Comparison of ENCODE assay signal across 6 cellular contexts in the genomic region with DNA sequence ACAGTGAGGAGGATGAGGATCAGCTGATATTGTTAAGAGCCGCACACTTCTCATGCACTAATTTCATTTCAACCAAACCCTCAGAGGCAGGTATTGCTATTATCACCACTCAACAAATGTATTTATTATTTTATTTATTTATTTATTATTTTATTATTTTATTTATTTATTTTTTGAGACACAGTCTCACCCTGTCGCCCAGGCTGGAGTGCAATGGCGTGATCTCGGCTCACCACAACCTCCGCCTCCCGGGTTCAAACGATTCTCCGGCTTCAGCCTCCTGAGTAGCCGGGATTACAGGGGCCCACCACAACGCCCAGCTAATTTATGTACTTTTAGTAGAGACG. TPM values are rescaled to one million over a fixed set of nuclear protein-coding genes. Genes with fewer than 3 reads are reported as not detected.
DNase-seq lines count a peak whose midpoint lies in the region; ATAC-seq and TF ChIP-seq lines count a peak whose summit lies in the region.
"Not testable (repeated sequence)": the region's sequence is repeated elsewhere in the genome, so short reads cannot be mapped to it uniquely, and the experiment has no call there.

No MANE protein-coding gene starts in this region.

- peak overlapping the region; percentile 81 for H2AFZ ChIP-seq in IMR-90 (replicated peaks; ENCODE audit: low read length, poor library complexity)

- H4K20me1 ChIP-seq in IMR-90 (ENCODE audit: insufficient read depth, low read length): peaks cover 69% of the 10 kb centered on the region

- intact Hi-C loops in IMR-90 (cut with micrococcal nuclease): loop anchor here (5.0 kb wide), 1 partner anchor 130 kb away; no protein-coding TSS in a partner anchor
- intact Hi-C loops in left lung (cut with DNase I): not testable (repeated sequence)
- intact Hi-C loops in gastrocnemius medialis (cut with DNase I; ENCODE audit: low total_unique reads): loop anchor here (5.0 kb wide), 4 partner anchors 50 to 480 kb away; partner anchors contain the start of gene GCAT

- H3K27me3 ChIP-seq in IMR-90 (ENCODE audit: control insufficient read depth, insufficient read depth, low read length); effector memory CD4-positive, alpha-beta T cell (replicated peaks; ENCODE audit: control insufficient read depth, insufficient read depth, low read length, poor library complexity, severe bottlenecking); left lung; gastrocnemius medialis: not testable (repeated sequence)

- POLR2A ChIA-PET in IMR-90 (lab: Charles Lee; ENCODE audit: unreplicated experiment): interaction anchor here (0.6 to 2.8 kb wide), 4 partner anchors 19 to 165 kb away, joined by 4 to 14 read pairs (median 6); partner anchors contain the start of genes GGA1, PDXP and SH3BP1

- WGBS in IMR-90 (ENCODE audit: extremely low coverage in 2 of 2, insufficient read length in 1 of 2), 2 experiments: 50% methylated on average over 1 of the region's 11 CpGs; no CpG with 5 or more reads in 1 of the 2 experiments

- peak overlapping the region; percentile 83 for H3K4me3 Mint-ChIP-seq in activated CD8-positive, alpha-beta memory T cell treated with anti-CD3 and anti-CD28 coated beads, Interleukin-2, amount 10 ng/mL, durations not matched to agents 7 days and 5 days

- peak overlapping the region in 1 of 2 experiments; percentile 36; a peak in 1 of 4 replicates for H4K8ac ChIP-seq in IMR-90 (ENCODE audit: low read depth in 2 of 2, low read length in 2 of 2)

- H2AK9ac ChIP-seq in IMR-90 (replicated peaks; ENCODE audit: low read depth, low read length, poor library complexity): peak overlapping the region; percentile 98

- not testable (repeated sequence) for BruUV-seq in IMR-90 (replicated peaks; lab: Mats Ljungman, UMichigan)

- not testable (repeated sequence) for H3K9me1 ChIP-seq in IMR-90 (ENCODE audit: insufficient read depth, low read length)

- H3K4me2 ChIP-seq in IMR-90 (ENCODE audit: low read depth, low read length): peak overlapping the region; percentile 97

- H3K79me1 ChIP-seq in IMR-90 (ENCODE audit: low read depth in 1 of 2, low read length in 2 of 2): peaks cover 12 to 58% of the 10 kb centered on the region in 2 experiments; a peak in 3 of 4 replicates

- 0 out of 3 replicates have a peak overlapping the region, but pooled peaks have one; percentile 7 for H2BK15ac ChIP-seq in IMR-90 (ENCODE audit: low read depth, low read length)

- TF ChIP-seq CTCF in AG09309 (IDR thresholded peaks at IDR 0.05; ENCODE audit: control insufficient read depth, insufficient read depth, low read depth, low read length, missing control alignments); IMR-90 (conservative IDR thresholded peaks at IDR 0.05; ENCODE audit: low read depth, low read length); left lung (IDR thresholded peaks at IDR 0.05); gastrocnemius medialis (IDR thresholded peaks at IDR 0.05 in 4 of 5, conservative IDR thresholded peaks at IDR 0.05 in 1 of 5): not testable (repeated sequence)

- dilution Hi-C loops in IMR-90 (cut with HindIII; ENCODE audit: low sequenced_read_pairs, unreplicated experiment): not testable (repeated sequence)

- peak overlapping the region; percentile 24; the same call in 1 of the 2 replicates for H4K91ac ChIP-seq in IMR-90 (ENCODE audit: insufficient read depth, low read depth, low read length)

- H2AK5ac ChIP-seq in IMR-90 (ENCODE audit: low read depth, low read length): peak overlapping the region; percentile 61; the same call in 1 of the 2 replicates

- not testable (repeated sequence) for H4K5ac ChIP-seq in IMR-90 (ENCODE audit: low read depth, low read length)

- H3K9ac ChIP-seq in IMR-90 (ENCODE audit: low read depth, low read length): peak overlapping the region; percentile 85

- peak overlapping the region; percentile 84 for H3K27ac ChIP-seq in IMR-90 (ENCODE audit: insufficient read depth, low read length)
- peak overlapping the region; percentile 98 for H3K27ac ChIP-seq in effector memory CD4-positive, alpha-beta T cell (ENCODE audit: insufficient read depth, low read length, poor library complexity, severe bottlenecking)
- H3K27ac ChIP-seq in left lung: peak overlapping the region; percentile 90 to 94
- peak overlapping the region; percentile 88 to 95 (median 91) for H3K27ac ChIP-seq in gastrocnemius medialis

- peak overlapping the region; percentile 84 for H3K56ac ChIP-seq in IMR-90 (ENCODE audit: extremely low read depth, insufficient read depth, low read length)

- H3K36me3 Mint-ChIP-seq in activated CD8-positive, alpha-beta memory T cell treated with anti-CD3 and anti-CD28 coated beads, Interleukin-2, amount 10 ng/mL, durations not matched to agents 7 days and 5 days: peaks cover 20% of the 10 kb centered on the region

- H2BK5ac ChIP-seq in IMR-90 (ENCODE audit: low read depth, low read length, poor library complexity, severe bottlenecking): peak overlapping the region; percentile 87

- not testable (repeated sequence) for H3K9me3 Mint-ChIP-seq in activated CD8-positive, alpha-beta memory T cell treated with anti-CD3 and anti-CD28 coated beads, Interleukin-2, amount 10 ng/mL, durations not matched to agents 7 days and 5 days (ENCODE audit: low read depth)

- H3K9me3 ChIP-seq in IMR-90 (ENCODE audit: control insufficient read depth, insufficient read depth, low read length); effector memory CD4-positive, alpha-beta T cell (ENCODE audit: control insufficient read depth, low read length); left lung; gastrocnemius medialis: not testable (repeated sequence)

- H3K27ac Mint-ChIP-seq in activated CD8-positive, alpha-beta memory T cell treated with anti-CD3 and anti-CD28 coated beads, Interleukin-2, amount 10 ng/mL, durations not matched to agents 7 days and 5 days: peak overlapping the region; percentile 97

- H2BK120ac ChIP-seq in IMR-90 (ENCODE audit: low read depth, low read length): not testable (repeated sequence)

- not testable (repeated sequence) for DNase-seq in AG09309 (ENCODE audit: low read depth); IMR-90; activated CD8-positive, alpha-beta memory T cell treated with anti-CD3 and anti-CD28 coated beads, Interleukin-2, amount 10 ng/mL, durations not matched to agents 7 days and 5 days; effector memory CD4-positive, alpha-beta T cell; left lung; gastrocnemius medialis

- TF ChIP-seq RAD21 in IMR-90 (IDR thresholded peaks at IDR 0.05; ENCODE audit: low read length): not testable (repeated sequence)

- peaks cover 28% of the 10 kb centered on the region for H3K36me3 ChIP-seq in IMR-90 (ENCODE audit: control insufficient read depth, insufficient read depth, low read length)
- not testable (repeated sequence) for H3K36me3 ChIP-seq in effector memory CD4-positive, alpha-beta T cell (ENCODE audit: control insufficient read depth, insufficient read depth, low read length)
- H3K36me3 ChIP-seq in left lung: peaks cover 0 to 26% of the 10 kb centered on the region in 2 donors
- H3K36me3 ChIP-seq in gastrocnemius medialis: peaks cover 0 to 27% of the 10 kb centered on the region in 2 donors

- H3K4me3 ChIP-seq in AG09309 (ENCODE audit: control insufficient read depth, low read depth, low read length): peak overlapping the region; percentile 96
- H3K4me3 ChIP-seq in IMR-90 (ENCODE audit: insufficient read depth, low read depth, low read length): peak overlapping the region; percentile 92
- peak overlapping the region; percentile 70 for H3K4me3 ChIP-seq in effector memory CD4-positive, alpha-beta T cell (ENCODE audit: insufficient read depth, low read depth, low read length, poor library complexity, severe bottlenecking)
- peak overlapping the region; percentile 45 to 77 for H3K4me3 ChIP-seq in left lung
- H3K4me3 ChIP-seq in gastrocnemius medialis: peak overlapping the region; percentile 57 to 74 (median 70)

- H3K18ac ChIP-seq in IMR-90 (ENCODE audit: low read depth, low read length): not testable (repeated sequence)

- H3K27me3 Mint-ChIP-seq in activated CD8-positive, alpha-beta memory T cell treated with anti-CD3 and anti-CD28 coated beads, Interleukin-2, amount 10 ng/mL, durations not matched to agents 7 days and 5 days: not testable (repeated sequence)

- TF ChIP-seq POLR2A in IMR-90 (IDR thresholded peaks at IDR 0.05; ENCODE audit: low read depth, low read length); gastrocnemius medialis (IDR thresholded peaks at IDR 0.05): not testable (repeated sequence)

- H2BK20ac ChIP-seq in IMR-90 (ENCODE audit: low read depth, low read length): 0 out of 2 replicates have a peak overlapping the region, but pooled peaks have one; percentile 9

- ATAC-seq in IMR-90 (ENCODE audit: low read depth); activated CD8-positive, alpha-beta memory T cell treated with anti-CD3 and anti-CD28 coated beads, Interleukin-2, amount 10 ng/mL, durations not matched to agents 7 days and 5 days; left lung; gastrocnemius medialis: not testable (repeated sequence)

- H3K14ac ChIP-seq in IMR-90 (replicated peaks; ENCODE audit: low read depth, low read length): peak overlapping the region; percentile 97

- peaks cover 57% of the 10 kb centered on the region for H3K4me1 Mint-ChIP-seq in activated CD8-positive, alpha-beta memory T cell treated with anti-CD3 and anti-CD28 coated beads, Interleukin-2, amount 10 ng/mL, durations not matched to agents 7 days and 5 days

- CTCF ChIA-PET in IMR-90 (lab: Yijun Ruan, JAX): not testable (repeated sequence)
- CTCF ChIA-PET in activated CD8-positive, alpha-beta memory T cell treated with anti-CD3 and anti-CD28 coated beads, Interleukin-2, amount 10 ng/mL, durations not matched to agents 7 days and 5 days (lab: Charles Lee): interaction anchor here (0.6 to 41.1 kb wide), 8 partner anchors 8 to 97 kb away, joined by 3 to 1064 read pairs (median 4); partner anchors contain the start of genes GGA1, LGALS2, NOL12 and PDXP

- peak overlapping the region; percentile 75 for H3K4ac ChIP-seq in IMR-90 (ENCODE audit: low read depth, low read length)

- in situ Hi-C loops in IMR-90 (cut with MboI; ENCODE audit: low sequenced_read_pairs); gastrocnemius medialis (cut with MboI; ENCODE audit: low sequenced_read_pairs in 4 of 4): not testable (repeated sequence)

- H3K4me1 ChIP-seq in IMR-90 (ENCODE audit: control insufficient read depth, insufficient read depth, low read length) (peaks cover 20% of the 10 kb centered on the region), left lung (peaks cover 17 to 68% of the 10 kb centered on the region in 2 donors), gastrocnemius medialis (peaks cover 41 to 43% of the 10 kb centered on the region in 2 donors)
- peaks cover 39% of the 10 kb centered on the region for H3K4me1 ChIP-seq in effector memory CD4-positive, alpha-beta T cell (ENCODE audit: control insufficient read depth, insufficient read depth, low read length, poor library complexity, severe bottlenecking)

- peak overlapping the region; percentile 93 for H3K23ac ChIP-seq in IMR-90 (ENCODE audit: low read depth, low read length)

RNA-seq across cellular contexts. Expression of gene LGALS1, which starts 2.2 kb away (rescaled TPM):
- total RNA-seq in IMR-90 (2012; rRNA removed) (9,081 and 15,383 TPM in 2 replicates), left lung (100 to 1,000 TPM; 826 to 851 TPM), gastrocnemius medialis (1,000 to 10,000 TPM in 3 of 4 donors, 100 to 1,000 TPM in 1; 561 to 1,888 (median 1,101) TPM)
- 11,896 and 18,749 TPM in 2 replicates for polyA plus RNA-seq in IMR-90 (2012; rRNA removed)
- 53,551 and 65,152 TPM in 2 replicates for polyA plus RNA-seq in IMR-90 (2012; cell fraction: cytosol; rRNA removed)
- polyA plus RNA-seq in IMR-90 (2012; cell fraction: nucleus; rRNA removed; ENCODE audit: low replicate concordance): 5,542 and 13,774 TPM in 2 replicates
- 1,000 to 10,000 TPM; 1,392 to 1,515 TPM for total RNA-seq in activated CD8-positive, alpha-beta memory T cell treated with anti-CD3 and anti-CD28 coated beads, Interleukin-2, amount 10 ng/mL, durations not matched to agents 7 days and 5 days

RNA-seq across cellular contexts. Expression of gene NOL12, which starts 8.5 kb away (rescaled TPM):
- total RNA-seq in IMR-90 (2012; rRNA removed) (16.0 and 29.7 TPM in 2 replicates), left lung (10 to 100 TPM; 16.2 to 26.3 TPM), gastrocnemius medialis (10 to 100 TPM; 10.0 to 21.7 (median 16.6) TPM)
- 25.6 and 25.7 TPM in 2 replicates for polyA plus RNA-seq in IMR-90 (2012; rRNA removed)
- polyA plus RNA-seq in IMR-90 (2012; cell fraction: cytosol; rRNA removed): 23.2 and 28.5 TPM in 2 replicates
- 44.8 and 73.3 TPM in 2 replicates for polyA plus RNA-seq in IMR-90 (2012; cell fraction: nucleus; rRNA removed; ENCODE audit: low replicate concordance)
- total RNA-seq in activated CD8-positive, alpha-beta memory T cell treated with anti-CD3 and anti-CD28 coated beads, Interleukin-2, amount 10 ng/mL, durations not matched to agents 7 days and 5 days: 10 to 100 TPM; 49.9 to 53.3 TPM

RNA-seq across cellular contexts. Expression of gene PDXP, which starts 19.1 kb away (rescaled TPM):
- 5.4 and 5.6 TPM in 2 replicates for total RNA-seq in IMR-90 (2012; rRNA removed)
- polyA plus RNA-seq in IMR-90 (2012; rRNA removed): 24.1 and 26.5 TPM in 2 replicates
- 17.9 and 18.9 TPM in 2 replicates for polyA plus RNA-seq in IMR-90 (2012; cell fraction: cytosol; rRNA removed)
- polyA plus RNA-seq in IMR-90 (2012; cell fraction: nucleus; rRNA removed; ENCODE audit: low replicate concordance): 4.8 and 10.9 TPM in 2 replicates
- 10 to 100 TPM; 25.9 to 32.6 TPM for total RNA-seq in activated CD8-positive, alpha-beta memory T cell treated with anti-CD3 and anti-CD28 coated beads, Interleukin-2, amount 10 ng/mL, durations not matched to agents 7 days and 5 days
- total RNA-seq in left lung: 10 to 100 TPM in 1 of 2 donors, 1 to 10 TPM in 1; 8.3 to 10.1 TPM
- 10 to 100 TPM; 10.3 to 28.7 (median 16.6) TPM for total RNA-seq in gastrocnemius medialis

RNA-seq across cellular contexts. Expression of gene TRIOBP, which starts 19.2 kb away (rescaled TPM):
- 46.4 and 47.5 TPM in 2 replicates for total RNA-seq in IMR-90 (2012; rRNA removed)
- 65.5 and 69.8 TPM in 2 replicates for polyA plus RNA-seq in IMR-90 (2012; rRNA removed)
- polyA plus RNA-seq in IMR-90 (2012; cell fraction: cytosol; rRNA removed): 66.8 and 79.6 TPM in 2 replicates
- polyA plus RNA-seq in IMR-90 (2012; cell fraction: nucleus; rRNA removed; ENCODE audit: low replicate concordance): 42.7 and 68.1 TPM in 2 replicates
- total RNA-seq in activated CD8-positive, alpha-beta memory T cell treated with anti-CD3 and anti-CD28 coated beads, Interleukin-2, amount 10 ng/mL, durations not matched to agents 7 days and 5 days: 10 to 100 TPM; 42.0 to 55.2 TPM
- total RNA-seq in left lung: 10 to 100 TPM; 70.9 to 84.9 TPM
- total RNA-seq in gastrocnemius medialis: 10 to 100 TPM; 21.7 to 38.2 (median 30.3) TPM

RNA-seq across cellular contexts. Expression of gene SH3BP1, which starts 38.1 kb away (rescaled TPM):
- total RNA-seq in IMR-90 (2012; rRNA removed): 8.8 and 10.8 TPM in 2 replicates
- 30.0 and 33.3 TPM in 2 replicates for polyA plus RNA-seq in IMR-90 (2012; rRNA removed)
- polyA plus RNA-seq in IMR-90 (2012; cell fraction: cytosol; rRNA removed): 11.6 and 27.3 TPM in 2 replicates
- 67.7 and 113 TPM in 2 replicates for polyA plus RNA-seq in IMR-90 (2012; cell fraction: nucleus; rRNA removed; ENCODE audit: low replicate concordance)
- total RNA-seq in activated CD8-positive, alpha-beta memory T cell treated with anti-CD3 and anti-CD28 coated beads, Interleukin-2, amount 10 ng/mL, durations not matched to agents 7 days and 5 days: 100 to 1,000 TPM; 231 to 275 TPM
- 10 to 100 TPM; 14.0 to 40.7 TPM for total RNA-seq in left lung
- 1 to 10 TPM in 3 of 4 donors, not detected in 1; 1.1 to 1.8 (median 1.6) TPM for total RNA-seq in gastrocnemius medialis
